Comparison of ENCODE assay signal across 24 cellular contexts in the genomic region with DNA sequence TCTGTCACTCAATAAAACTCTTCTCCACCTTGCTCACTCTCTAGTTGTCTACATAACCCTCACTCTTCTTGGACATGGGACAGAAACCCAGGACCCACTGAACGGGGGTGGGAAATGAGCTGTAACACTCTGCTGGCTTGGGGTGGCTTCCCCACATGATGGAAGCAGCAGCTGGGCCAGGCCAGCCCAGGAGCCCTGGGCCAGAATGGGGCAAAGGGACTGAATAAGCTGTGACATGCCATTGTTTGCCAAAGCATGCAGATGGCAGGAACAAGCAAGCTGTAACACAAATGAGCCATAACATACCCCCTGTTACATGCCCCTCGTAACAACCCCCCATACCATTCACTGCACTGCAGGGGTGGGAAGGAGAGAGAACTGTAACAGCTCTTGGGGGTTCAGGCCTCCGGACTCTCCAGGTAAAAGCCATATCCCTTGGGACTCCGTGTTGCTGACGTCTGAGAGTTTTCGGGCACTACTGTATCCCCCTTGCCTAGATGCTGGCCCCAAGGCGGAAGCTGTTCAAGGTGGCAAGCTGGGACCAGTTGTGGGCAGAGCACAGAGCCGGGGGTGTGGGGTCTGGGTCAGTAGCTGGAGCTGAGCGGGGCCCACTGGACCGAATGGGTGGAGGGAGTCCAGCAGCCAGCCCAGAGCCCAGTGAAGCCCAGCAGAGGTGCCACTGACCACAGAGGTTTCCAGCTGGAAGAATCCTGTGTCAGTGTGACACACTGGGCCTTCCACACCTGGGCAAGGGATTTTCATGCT. TPM values are rescaled to one million over a fixed set of nuclear protein-coding genes. Genes with fewer than 3 reads are reported as not detected.
DNase-seq lines count a peak whose midpoint lies in the region; ATAC-seq, FAIRE-seq and TF ChIP-seq lines count a peak whose summit lies in the region.
"Had no signal": no experiment of that assay in that cellular context is flagged by ENCODE, and none has a peak within 500 bp of the region (broad histone marks: within the 10 kb centered on the region; RNA-seq: fewer than 3 reads in every experiment).

No MANE protein-coding gene starts in this region.

- intact Hi-C loops in cardiac septum (cut with DNase I): no loop called here
- intact Hi-C loops in left ventricle myocardium inferior (cut with micrococcal nuclease): no loop called here

- no peaks in the 10 kb centered on the region for H3K4me1 Mint-ChIP-seq in osteocyte (ENCODE audit: unreplicated experiment)

- no peak for FAIRE-seq in urothelium cell line (lab: Jason Lieb, UNC)

- peak; percentile 73 for DNase-seq in cardiac septum (ENCODE audit: low spot score)
- no peak for DNase-seq in left ventricle myocardium inferior
- DNase-seq in islet precursor cell: peak; percentile 40
- DNase-seq in osteocyte (ENCODE audit: extremely low spot score, unreplicated experiment): peak; percentile 74
- no peak for DNase-seq in urothelium cell line (ENCODE audit: low spot score)
- no peak for DNase-seq in Peyer's patch
- DNase-seq: Calu3; DMS79 treated with DMSO at 0.1 percent for 48 hours; GM23248; KG1; MG63; NCI-H1105 treated with DMSO at 0.1 percent for 48 hours; NCI-H146; NCI-H1930; NCI-H446; NCI-H524 treated with DMSO at 0.1 percent for 48 hours; NK-92 treated with Interleukin-12 subunit alpha and Interleukin-12 subunit beta, amount 100 ng/mL, for 24 hours; PC-3; Right ventricle myocardium superior had no signal

- ATAC-seq in HG03442 (IDR thresholded peaks at IDR 0.05; ENCODE audit: unreplicated experiment): no peak
- ATAC-seq: PC-3 had no signal

- no peaks in the 10 kb centered on the region for H3K9me3 Mint-ChIP-seq in osteocyte (ENCODE audit: unreplicated experiment)

- H3K27me3 Mint-ChIP-seq in osteocyte (ENCODE audit: unreplicated experiment): peaks cover 37% of the 10 kb centered on the region

- H3K36me3 Mint-ChIP-seq in osteocyte (ENCODE audit: unreplicated experiment): no peaks in the 10 kb centered on the region

- TF ChIP-seq POLR2A in Peyer's patch (IDR thresholded peaks at IDR 0.05): no peak

- H3K36me3 ChIP-seq in left ventricle myocardium inferior: no peaks in the 10 kb centered on the region
- H3K36me3 ChIP-seq in Peyer's patch: no peaks in the 10 kb centered on the region
- H3K36me3 ChIP-seq: HAP-1, MG63, SJSA1 had no signal

- peaks cover 84% of the 10 kb centered on the region for H3K27me3 ChIP-seq in left ventricle myocardium inferior (ENCODE audit: low read depth)
- H3K27me3 ChIP-seq in Peyer's patch: no peaks in the 10 kb centered on the region
- H3K27me3 ChIP-seq: MG63 had no signal

- no peak overlapping the region for H3K4me3 ChIP-seq in left ventricle myocardium inferior
- H3K4me3 ChIP-seq in Peyer's patch: no peak overlapping the region
- H3K4me3 ChIP-seq: GM23248, HAP-1, MG63, SJSA1 had no signal

- H3K9me3 ChIP-seq in left ventricle myocardium inferior (replicated peaks): no peaks in the 10 kb centered on the region
- H3K9me3 ChIP-seq in Peyer's patch: no peaks in the 10 kb centered on the region
- H3K9me3 ChIP-seq: MG63, SJSA1 had no signal

- H3K27ac Mint-ChIP-seq in osteocyte (ENCODE audit: unreplicated experiment): no peak overlapping the region

- TF ChIP-seq CTCF in left ventricle myocardium inferior (IDR thresholded peaks at IDR 0.05; ENCODE audit: borderline replicate concordance) (no peak), osteocyte (IDR thresholded peaks at IDR 0.05) (no peak), Peyer's patch (IDR thresholded peaks at IDR 0.05) (no peak)

- no peak overlapping the region for H3K4me3 Mint-ChIP-seq in osteocyte (ENCODE audit: unreplicated experiment)

- H3K4me1 ChIP-seq in left ventricle myocardium inferior: no peaks in the 10 kb centered on the region
- H3K4me1 ChIP-seq in Peyer's patch: no peaks in the 10 kb centered on the region

- H3K27ac ChIP-seq in left ventricle myocardium inferior (replicated peaks): no peak overlapping the region
- H3K27ac ChIP-seq in Peyer's patch: no peak overlapping the region
- H3K27ac ChIP-seq: GM23248, SJSA1 had no signal

RNA-seq across cellular contexts. Expression of a gene that starts 56.1 kb away (rescaled TPM):
- total RNA-seq in cardiac septum: not detected
- not detected for total RNA-seq in left ventricle myocardium inferior
- not detected in 2 replicates for total RNA-seq in osteocyte
- total RNA-seq in Peyer's patch: not detected
- total RNA-seq: A172, Calu3, GM23248, PC-3, Right ventricle myocardium superior, RPMI7951, SJSA1 had no signal

Comparison
In these comparisons a context has a peak if more than half of its experiments do, and no peak if none do; other contexts are left out.
1. DNase-seq: peak in cardiac septum (single experiment), islet precursor cell (single experiment) and osteocyte (single experiment); none in left ventricle myocardium inferior (single experiment), urothelium cell line (single experiment) and Peyer's patch (0 of 3).